ENCODE assay signal across 8 cellular contexts in the genomic region with DNA sequence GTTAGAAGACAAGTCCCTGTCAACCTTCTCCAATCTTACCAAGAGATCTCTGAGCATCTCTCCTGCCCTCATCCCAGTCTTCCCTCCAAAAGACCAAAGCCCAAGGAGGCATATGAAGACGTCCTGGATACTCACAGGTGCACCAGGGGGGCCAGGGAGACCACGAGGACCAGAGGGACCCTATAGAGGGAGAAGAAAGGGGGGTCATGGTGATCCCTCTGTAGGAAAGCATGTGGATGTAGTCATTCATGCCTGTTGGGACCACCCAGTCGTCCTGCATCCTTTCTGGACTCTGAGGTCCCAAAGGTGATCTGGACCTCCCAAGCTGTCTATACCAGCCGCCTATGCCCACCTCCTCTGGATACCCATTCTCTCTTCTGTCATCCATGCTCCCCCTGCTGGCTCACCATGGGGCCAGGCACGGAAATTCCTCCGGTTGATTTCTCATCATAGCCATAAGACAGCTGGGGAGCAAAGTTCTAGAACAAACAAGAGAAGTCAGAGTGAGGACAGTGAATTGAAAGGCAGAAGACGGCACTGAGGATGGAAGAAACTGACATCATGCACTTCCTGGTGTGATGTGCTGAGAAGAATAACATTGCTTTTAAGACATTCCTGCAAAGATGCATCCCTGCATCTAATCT. TPM values are rescaled to one million over a fixed set of nuclear protein-coding genes. Genes with fewer than 3 reads are reported as not detected.
DNase-seq lines count a peak whose midpoint lies in the region; ATAC-seq, FAIRE-seq and TF ChIP-seq lines count a peak whose summit lies in the region.

No MANE protein-coding gene starts in this region.

- intact Hi-C loops in aorta (cut with DNase I): loop anchor here in 1 of 2 donors (1.0 to 10.0 kb wide), 3 partner anchors 29 to 86 kb away; no protein-coding TSS in a partner anchor

- H3K4me3 ChIP-seq in A549 (no peak overlapping the region), fibroblast of pulmonary artery (replicated peaks; ENCODE audit: low read depth, low read length) (peak overlapping the region; percentile 98), parathyroid adenoma (ENCODE audit: low read depth, low read length) (no peak overlapping the region), aorta (ENCODE audit: low read length in 2 of 2) (no peak overlapping the region)

- H3K9ac ChIP-seq in parathyroid adenoma: no peak overlapping the region

- no peaks in the 10 kb centered on the region for H3K9me3 ChIP-seq in A549
- H3K9me3 ChIP-seq in parathyroid adenoma (ENCODE audit: control insufficient read depth, low read length): no peaks in the 10 kb centered on the region
- H3K9me3 ChIP-seq in aorta (ENCODE audit: control insufficient read depth, low read length): no peaks in the 10 kb centered on the region

- H3K27ac ChIP-seq in A549 (peak overlapping the region; percentile 51 to 77; a peak in 5 of 6 replicates), parathyroid adenoma (no peak overlapping the region), aorta (ENCODE audit: low read depth in 1 of 2, low read length in 2 of 2) (peak overlapping the region in 1 of 2 donors; percentile 14)

- DNase-seq in A549 (ENCODE audit: low read depth in 1 of 2, low spot score in 1 of 2): peak; percentile 84 to 86
- peak; percentile 75 for DNase-seq in GM13976 (ENCODE audit: low spot score)
- peak; percentile 39 for DNase-seq in NOMO-1 treated with dmso at 0.1 percent for 144 hours (lab: John Stamatoyannopoulos, UW; ENCODE audit: unreplicated experiment)
- peak; percentile 52 for DNase-seq in activated T-cell treated with anti-CD3 and anti-CD28 coated beads for 4 hours
- DNase-seq in fibroblast of pulmonary artery (ENCODE audit: low read depth): peak; percentile 79
- DNase-seq in aorta: peak; percentile 68 to 80

- in situ Hi-C loops in GM13976 (cut with MboI; ENCODE audit: low sequenced_read_pairs, unreplicated experiment): loop anchor here (10.0 kb wide), 1 partner anchor 97 kb away; no protein-coding TSS in a partner anchor

- no peaks in the 10 kb centered on the region for H3K79me2 ChIP-seq in parathyroid adenoma

- H3K36me3 ChIP-seq in parathyroid adenoma (ENCODE audit: control insufficient read depth, insufficient read depth, low read length) (no peaks in the 10 kb centered on the region), aorta (ENCODE audit: control insufficient read depth in 1 of 2, insufficient read depth in 2 of 2, low read length in 1 of 2) (peaks cover 7 to 10% of the 10 kb centered on the region in 2 donors)

- H3K4me2 ChIP-seq in A549 (peak overlapping the region; percentile 88), parathyroid adenoma (ENCODE audit: low read length) (no peak overlapping the region)

- TF ChIP-seq CTCF in A549 (IDR thresholded peaks at IDR 0.05) (peak; percentile 93), GM13976 (IDR thresholded peaks at IDR 0.05; ENCODE audit: borderline replicate concordance, control extremely low read depth, extremely low read depth, insufficient read depth, missing control alignments) (peak; percentile 79), fibroblast of pulmonary artery (IDR thresholded peaks at IDR 0.05; ENCODE audit: low read length, missing control alignments) (peak; percentile 85), parathyroid adenoma (IDR thresholded peaks at IDR 0.05) (peak; percentile 44)

- POLR2A ChIA-PET in A549 (lab: Yijun Ruan, JAX): interaction anchor here (1.0 kb wide), 1 partner anchor 21 kb away, joined by 3 read pairs; no protein-coding TSS in a partner anchor

- TF ChIP-seq RAD21 in A549 (conservative IDR thresholded peaks at IDR 0.05 in 1 of 2, IDR thresholded peaks at IDR 0.05 in 1 of 2): peak; percentile 84 to 89

- no peak for TF ChIP-seq POLR2A in A549 (IDR thresholded peaks at IDR 0.05; ENCODE audit: low read length)

- H3K27me3 ChIP-seq in parathyroid adenoma (ENCODE audit: control insufficient read depth, insufficient read depth, low read length) (peaks cover 5% of the 10 kb centered on the region), aorta (ENCODE audit: control insufficient read depth in 1 of 2, insufficient read depth in 2 of 2, low read length in 1 of 2) (no peaks in the 10 kb centered on the region)

- peak; percentile 94 for FAIRE-seq in A549 (lab: Jason Lieb, UNC)

- CTCF ChIA-PET in A549 (lab: Yijun Ruan, JAX): interaction anchor here (0.6 to 22.0 kb wide), 35 partner anchors 9 to 123 kb away, joined by 3 to 817 read pairs (median 3); a partner anchor contains a TSS

- WGBS in A549 (ENCODE audit: missing lambda C conversion rate): 13% methylated on average over 7 of the region's 7 CpGs
- 6 to 8% methylated on average over 7 of the region's 7 CpGs for WGBS in aorta, 2 donors

- peak; percentile 14 to 30; a peak in 3 of 6 replicates for ATAC-seq in A549
- no peak for ATAC-seq in aorta (ENCODE audit: low FRiP score)
- no peak for ATAC-seq in GM21723 (IDR thresholded peaks at IDR 0.05; ENCODE audit: unreplicated experiment)

- no peak for TF ChIP-seq EP300 in A549 (IDR thresholded peaks at IDR 0.05)

- H3K4me1 ChIP-seq in A549: peaks cover 44% of the 10 kb centered on the region
- H3K4me1 ChIP-seq in parathyroid adenoma: no peaks in the 10 kb centered on the region
- H3K4me1 ChIP-seq in aorta (ENCODE audit: control insufficient read depth in 1 of 2, insufficient read depth in 2 of 2, low read length in 2 of 2): no peaks in the 10 kb centered on the region

- H2AFZ ChIP-seq in parathyroid adenoma: no peak overlapping the region

TF ChIP-seq in A549, 52 proteins besides CTCF, POLR2A, EP300 and RAD21 (continues in another document):
- peak; percentile 23; the same call in 1 of the 2 replicates for TF ChIP-seq RCOR1 (IDR thresholded peaks at IDR 0.05; ENCODE audit: low read depth, low read length)
- no peak for TF ChIP-seq MYC (IDR thresholded peaks at IDR 0.05; ENCODE audit: borderline replicate concordance, low read length)
- TF ChIP-seq, protein P1, sequence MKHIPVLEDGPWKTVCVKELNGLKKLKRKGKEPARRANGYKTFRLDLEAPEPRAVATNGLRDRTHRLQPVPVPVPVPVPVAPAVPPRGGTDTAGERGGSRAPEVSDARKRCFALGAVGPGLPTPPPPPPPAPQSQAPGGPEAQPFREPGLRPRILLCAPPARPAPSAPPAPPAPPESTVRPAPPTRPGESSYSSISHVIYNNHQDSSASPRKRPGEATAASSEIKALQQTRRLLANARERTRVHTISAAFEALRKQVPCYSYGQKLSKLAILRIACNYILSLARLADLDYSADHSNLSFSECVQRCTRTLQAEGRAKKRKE (CRISPR knock-in tag; IDR thresholded peaks at IDR 0.05; ENCODE audit: low read depth): no peak
- TF ChIP-seq ZSCAN20 (CRISPR knock-in tag; IDR thresholded peaks at IDR 0.05): no peak
- 0 out of 2 replicates have a peak, but pooled peaks have one; percentile 27 for TF ChIP-seq ESRRA (IDR thresholded peaks at IDR 0.05; ENCODE audit: borderline replicate concordance, low read length)
- TF ChIP-seq, protein P2, sequence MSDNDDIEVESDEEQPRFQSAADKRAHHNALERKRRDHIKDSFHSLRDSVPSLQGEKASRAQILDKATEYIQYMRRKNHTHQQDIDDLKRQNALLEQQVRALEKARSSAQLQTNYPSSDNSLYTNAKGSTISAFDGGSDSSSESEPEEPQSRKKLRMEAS (IDR thresholded peaks at IDR 0.05): 0 out of 2 replicates have a peak, but pooled peaks have one; percentile 16
- peak; percentile 97 for TF ChIP-seq SMC3 (IDR thresholded peaks at IDR 0.05)
- TF ChIP-seq, protein P3, sequence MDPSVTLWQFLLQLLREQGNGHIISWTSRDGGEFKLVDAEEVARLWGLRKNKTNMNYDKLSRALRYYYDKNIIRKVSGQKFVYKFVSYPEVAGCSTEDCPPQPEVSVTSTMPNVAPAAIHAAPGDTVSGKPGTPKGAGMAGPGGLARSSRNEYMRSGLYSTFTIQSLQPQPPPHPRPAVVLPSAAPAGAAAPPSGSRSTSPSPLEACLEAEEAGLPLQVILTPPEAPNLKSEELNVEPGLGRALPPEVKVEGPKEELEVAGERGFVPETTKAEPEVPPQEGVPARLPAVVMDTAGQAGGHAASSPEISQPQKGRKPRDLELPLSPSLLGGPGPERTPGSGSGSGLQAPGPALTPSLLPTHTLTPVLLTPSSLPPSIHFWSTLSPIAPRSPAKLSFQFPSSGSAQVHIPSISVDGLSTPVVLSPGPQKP (IDR thresholded peaks at IDR 0.05; ENCODE audit: low read depth, low read length): no peak
- no peak for TF ChIP-seq FOXS1 (CRISPR knock-in tag; IDR thresholded peaks at IDR 0.05)

RNA-seq across cellular contexts. Expression of a gene that starts 3.3 kb away (rescaled TPM):
- polyA plus RNA-seq in A549 (2011; rRNA removed): 4.4 and 4.6 TPM in 2 replicates
- 14.2 and 19.6 TPM in 2 replicates for polyA plus RNA-seq in A549 (2012; cell fraction: cytosol; rRNA removed)
- polyA plus RNA-seq in A549 (2012; cell fraction: nucleus; rRNA removed): 66.1 and 69.4 TPM in 2 replicates
- 18.1 to 34.3 TPM (median 31.6 TPM) in 3 replicates for polyA plus RNA-seq in A549 (2017; fragmentation: RNase III; extraction: RNeasy Plus Mini Kit Qiagen cat#74134 plus additional on column Dnase treatment)
- 10.9 TPM in 2 replicates for polyA minus RNA-seq in A549 (2011; rRNA and poly(A)+ RNA removed)
- 100 to 1,000 TPM; 400 to 948 TPM for total RNA-seq in aorta
- 100 to 1,000 TPM in 1 of 2 donors, 10 to 100 TPM in 1; 70.2 to 391 TPM for polyA plus RNA-seq in aorta

RNA-seq across cellular contexts. Expression of a gene that starts 32.3 kb away (rescaled TPM):
- polyA plus RNA-seq in A549 (2011; rRNA removed): 0.44 and 0.90 TPM in 2 replicates
- polyA plus RNA-seq in A549 (2012; cell fraction: cytosol; rRNA removed): 1.8 and 3.2 TPM in 2 replicates
- 1.2 and 1.9 TPM in 2 replicates for polyA plus RNA-seq in A549 (2012; cell fraction: nucleus; rRNA removed)
- 1.5 to 3.4 TPM (median 1.9 TPM) in 3 replicates for polyA plus RNA-seq in A549 (2017; fragmentation: RNase III; extraction: RNeasy Plus Mini Kit Qiagen cat#74134 plus additional on column Dnase treatment)
- polyA minus RNA-seq in A549 (2011; rRNA and poly(A)+ RNA removed): not detected in 2 replicates
- total RNA-seq in aorta: 10 to 100 TPM; 91.8 to 92.7 TPM
- 100 to 1,000 TPM in 1 of 2 donors, 10 to 100 TPM in 1; 86.4 to 198 TPM for polyA plus RNA-seq in aorta

RNA-seq across cellular contexts. Expression of a gene that starts 47.7 kb away (rescaled TPM):
- 16.8 and 22.0 TPM in 2 replicates for polyA plus RNA-seq in A549 (2011; rRNA removed)
- 18.9 and 19.4 TPM in 2 replicates for polyA plus RNA-seq in A549 (2012; cell fraction: cytosol; rRNA removed)
- 35.8 and 44.2 TPM in 2 replicates for polyA plus RNA-seq in A549 (2012; cell fraction: nucleus; rRNA removed)
- polyA plus RNA-seq in A549 (2017; fragmentation: RNase III; extraction: RNeasy Plus Mini Kit Qiagen cat#74134 plus additional on column Dnase treatment): 32.4 to 40.6 TPM (median 35.8 TPM) in 3 replicates
- polyA minus RNA-seq in A549 (2011; rRNA and poly(A)+ RNA removed): 25.9 and 27.1 TPM in 2 replicates
- total RNA-seq in aorta: 10 to 100 TPM; 64.4 to 99.0 TPM
- 10 to 100 TPM; 20.3 to 26.1 TPM for polyA plus RNA-seq in aorta

Comparison
In these comparisons a context has a peak if more than half of its experiments do, and no peak if none do; other contexts are left out.
1. ATAC-seq: peak in A549 (2 of 2); none in aorta (single experiment) and GM21723 (single experiment).
2. RNA of a gene that starts 32.3 kb away (polyA plus RNA-seq): 86.4 to 198 TPM in aorta; 0.44 to 3.4 TPM in A549; every median in the first group is over 10 times any median in the second.
3. Peak in every context shown above with its lines, with median percentiles within 50 percentile points of each other: DNase-seq and CTCF ChIP-seq.